32 cellular contexts compared by ENCODE assay signal in genomic region chr3:24689353-24689752, GRCh38.
"Had no signal": no experiment of that assay in that cellular context is flagged by ENCODE, and none has a peak within 500 bp of the region (broad histone marks: within the 10 kb centered on the region; RNA-seq: fewer than 3 reads in every experiment).

No MANE protein-coding gene starts in this region.

- ATAC-seq: effector memory CD8-positive, alpha-beta T cell; gastrocnemius medialis; left lobe of liver; lower lobe of right lung; right lobe of liver; stimulated activated effector memory CD8-positive, alpha-beta T cell treated with anti-CD3 and anti-CD28 coated beads, Interleukin-12 subunit alpha, Interleukin-12 subunit beta, amount 100 ng/mL, for 72 hours; T-helper 17 cell had no signal

- H3K27me3 Mint-ChIP-seq: effector memory CD8-positive, alpha-beta T cell; T-helper 17 cell had no signal

- H3K27me3 ChIP-seq: ascending aorta, brain microvascular endothelial cell, gastrocnemius medialis, right lobe of liver, upper lobe of left lung, vagina had no signal

- H3K36me3 ChIP-seq: ascending aorta, brain microvascular endothelial cell, gastrocnemius medialis, lower lobe of right lung, neutrophil, right lobe of liver, thoracic aorta, upper lobe of left lung, vagina had no signal

- H3K9me3 Mint-ChIP-seq: activated CD4-positive, alpha-beta memory T cell treated with anti-CD3 and anti-CD28 coated beads, Interleukin-2, amount 10 ng/mL, durations not matched to agents 7 days and 5 days; activated CD4-positive, alpha-beta T cell treated with anti-CD3 and anti-CD28 coated beads, Interleukin-2, amount 10 ng/mL, durations not matched to agents 7 days and 5 days; activated naive CD4-positive, alpha-beta T cell treated with anti-CD3 and anti-CD28 coated beads, Interleukin-2, amount 10 ng/mL, durations not matched to agents 7 days and 5 days; activated T-cell treated with anti-CD3 and anti-CD28 coated beads, Interleukin-2, amount 50 U/mL, for 24 hours; effector memory CD8-positive, alpha-beta T cell; naive B cell; stimulated activated naive CD8-positive, alpha-beta T cell treated with anti-CD3 and anti-CD28 coated beads, Interleukin-15, Interleukin-2, amounts not matched to agents 100 ng/mL and 50 ng/mL, for 24 hours had no signal

- DNase-seq: activated CD4-positive, alpha-beta memory T cell treated with anti-CD3 and anti-CD28 coated beads, Interleukin-2, amount 10 ng/mL, durations not matched to agents 7 days and 5 days; activated CD4-positive, alpha-beta T cell treated with anti-CD3 and anti-CD28 coated beads for 1 hour; activated CD4-positive, alpha-beta T cell treated with anti-CD3 and anti-CD28 coated beads, Interleukin-2, amount 10 ng/mL, durations not matched to agents 7 days and 5 days; activated CD8-positive, alpha-beta memory T cell treated with anti-CD3 and anti-CD28 coated beads, Interleukin-2, amount 50 U/mL, for 48 hours; activated gamma-delta T cell; activated naive CD4-positive, alpha-beta T cell treated with anti-CD3 and anti-CD28 coated beads, Interleukin-2, amount 10 ng/mL, durations not matched to agents 7 days and 5 days; activated naive CD8-positive, alpha-beta T cell treated with anti-CD3 and anti-CD28 coated beads, Interleukin-2, amount 10 ng/mL, durations not matched to agents 7 days and 5 days; activated T-cell treated with anti-CD3 and anti-CD28 coated beads, Interleukin-2, amount 50 U/mL, for 24 hours; cortex of kidney; effector memory CD8-positive, alpha-beta T cell; erythroblast; gastrocnemius medialis; head of caudate nucleus; hypothalamus; lower lobe of right lung; naive B cell; nephron progenitor cell; right lobe of liver; stimulated activated CD4-positive, alpha-beta T cell treated with anti-CD3 and anti-CD28 coated beads, Interleukin-4, amount 100 ng/mL, for 24 hours; T-helper 17 cell; T1000; upper lobe of left lung had no signal

- H3K4me3 ChIP-seq: ascending aorta, gastrocnemius medialis, lower lobe of right lung, right lobe of liver, skin epidermis, thoracic aorta, upper lobe of left lung, vagina had no signal

- H3K4me3 Mint-ChIP-seq: activated CD4-positive, alpha-beta memory T cell treated with anti-CD3 and anti-CD28 coated beads, Interleukin-2, amount 10 ng/mL, durations not matched to agents 7 days and 5 days; activated CD4-positive, alpha-beta T cell treated with anti-CD3 and anti-CD28 coated beads, Interleukin-2, amount 10 ng/mL, durations not matched to agents 7 days and 5 days; activated naive CD4-positive, alpha-beta T cell treated with anti-CD3 and anti-CD28 coated beads, Interleukin-2, amount 10 ng/mL, durations not matched to agents 7 days and 5 days; activated naive CD8-positive, alpha-beta T cell treated with anti-CD3 and anti-CD28 coated beads, Interleukin-2, amount 10 ng/mL, durations not matched to agents 7 days and 5 days; activated T-cell treated with anti-CD3 and anti-CD28 coated beads, Interleukin-2, amount 50 U/mL, for 24 hours; effector memory CD8-positive, alpha-beta T cell; naive B cell; nephron progenitor cell; stimulated activated effector memory CD8-positive, alpha-beta T cell treated with anti-CD3 and anti-CD28 coated beads, Interleukin-12 subunit alpha, Interleukin-12 subunit beta, amount 100 ng/mL, for 72 hours; stimulated activated naive CD8-positive, alpha-beta T cell treated with anti-CD3 and anti-CD28 coated beads, Interleukin-15, Interleukin-2, amounts not matched to agents 100 ng/mL and 50 ng/mL, for 24 hours; T-helper 17 cell; WTC11 had no signal

- H3K36me3 Mint-ChIP-seq: activated naive CD4-positive, alpha-beta T cell treated with anti-CD3 and anti-CD28 coated beads, Interleukin-2, amount 10 ng/mL, durations not matched to agents 7 days and 5 days; activated naive CD8-positive, alpha-beta T cell treated with anti-CD3 and anti-CD28 coated beads, Interleukin-2, amount 10 ng/mL, durations not matched to agents 7 days and 5 days; naive B cell; stimulated activated effector memory CD8-positive, alpha-beta T cell treated with anti-CD3 and anti-CD28 coated beads, Interleukin-12 subunit alpha, Interleukin-12 subunit beta, amount 100 ng/mL, for 72 hours; WTC11 had no signal

- H3K9me3 ChIP-seq: ascending aorta, gastrocnemius medialis, lower lobe of right lung, neutrophil, right lobe of liver, thoracic aorta, upper lobe of left lung, vagina had no signal

- H3K4me1 Mint-ChIP-seq: activated naive CD4-positive, alpha-beta T cell treated with anti-CD3 and anti-CD28 coated beads, Interleukin-2, amount 10 ng/mL, durations not matched to agents 7 days and 5 days; naive B cell; T-helper 17 cell had no signal

- H3K27ac ChIP-seq: ascending aorta, brain microvascular endothelial cell, gastrocnemius medialis, lower lobe of right lung, neutrophil, right lobe of liver, skin epidermis, thoracic aorta, upper lobe of left lung, vagina had no signal

- H3K27ac Mint-ChIP-seq: activated CD4-positive, alpha-beta memory T cell treated with anti-CD3 and anti-CD28 coated beads, Interleukin-2, amount 10 ng/mL, durations not matched to agents 7 days and 5 days; activated CD4-positive, alpha-beta T cell treated with anti-CD3 and anti-CD28 coated beads, Interleukin-2, amount 10 ng/mL, durations not matched to agents 7 days and 5 days; activated naive CD4-positive, alpha-beta T cell treated with anti-CD3 and anti-CD28 coated beads, Interleukin-2, amount 10 ng/mL, durations not matched to agents 7 days and 5 days; activated naive CD8-positive, alpha-beta T cell treated with anti-CD3 and anti-CD28 coated beads, Interleukin-2, amount 10 ng/mL, durations not matched to agents 7 days and 5 days; activated T-cell treated with anti-CD3 and anti-CD28 coated beads, Interleukin-2, amount 50 U/mL, for 24 hours; effector memory CD8-positive, alpha-beta T cell; naive B cell; nephron progenitor cell; stimulated activated effector memory CD8-positive, alpha-beta T cell treated with anti-CD3 and anti-CD28 coated beads, Interleukin-12 subunit alpha, Interleukin-12 subunit beta, amount 100 ng/mL, for 72 hours; stimulated activated naive CD8-positive, alpha-beta T cell treated with anti-CD3 and anti-CD28 coated beads, Interleukin-15, Interleukin-2, amounts not matched to agents 100 ng/mL and 50 ng/mL, for 24 hours; T-helper 17 cell; WTC11 had no signal

- H3K4me1 ChIP-seq: lower lobe of right lung, right lobe of liver, upper lobe of left lung, vagina had no signal
